In the genomic region with DNA sequence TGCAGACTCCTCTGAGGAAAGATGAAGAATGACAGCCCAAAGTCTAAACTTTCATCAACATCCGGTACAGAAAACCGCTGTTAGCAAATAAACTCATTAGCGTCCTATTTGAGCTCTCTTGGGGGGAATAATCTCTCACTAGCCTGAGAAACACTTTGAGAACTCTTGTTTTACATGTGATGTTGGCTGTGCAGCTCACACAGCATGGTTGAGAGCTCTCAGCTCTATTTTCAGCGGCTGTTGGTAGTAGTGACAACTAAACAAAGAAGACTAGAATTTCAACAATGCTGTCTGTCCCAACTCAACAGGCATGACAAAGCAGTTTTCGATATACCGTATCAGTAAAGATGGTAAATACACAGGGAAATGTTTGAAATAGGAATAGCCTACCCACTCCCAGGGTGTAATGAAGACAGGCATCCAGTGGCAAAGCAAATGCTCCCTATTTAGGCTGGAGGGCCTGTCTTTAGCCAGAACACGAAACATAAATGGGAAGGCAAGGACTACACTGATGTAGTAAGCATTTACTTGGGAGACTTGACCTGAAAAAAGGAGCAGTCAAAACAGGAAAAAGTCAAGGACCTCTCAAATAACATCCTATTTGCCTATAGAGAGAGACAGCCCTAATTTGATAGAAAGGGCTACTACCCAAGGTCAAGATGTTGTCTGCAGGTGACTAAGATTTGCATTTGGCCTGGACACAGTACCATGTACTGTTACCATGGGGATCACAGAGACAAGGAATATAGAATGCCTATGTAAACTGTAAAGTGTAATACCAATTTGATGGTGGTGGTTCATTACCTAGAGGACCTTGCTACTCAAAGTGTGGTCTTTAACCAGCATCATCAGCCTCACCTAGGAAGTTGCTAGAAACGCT, we compare ENCODE assay signal across 16 cellular contexts.
DNase-seq lines count a peak whose midpoint lies in the region; ATAC-seq and TF ChIP-seq lines count a peak whose summit lies in the region.
"Had no signal": no experiment of that assay in that cellular context is flagged by ENCODE, and none has a peak within 500 bp of the region (broad histone marks: within the 10 kb centered on the region; RNA-seq: fewer than 3 reads in every experiment).

No MANE protein-coding gene starts in this region.

- H3K27ac ChIP-seq in suprapubic skin = no peak overlapping the region

- TF ChIP-seq EP300 in suprapubic skin (IDR thresholded peaks at IDR 0.05) = no peak

- no peaks in the 10 kb centered on the region for H3K9me3 Mint-ChIP-seq in nephron
- no peaks in the 10 kb centered on the region for H3K9me3 Mint-ChIP-seq in activated T-helper 17 cell treated with anti-CD3 and anti-CD28 coated beads, Interleukin-2, amount 50 U/mL, for 72 hours
- H3K9me3 Mint-ChIP-seq: activated CD8-positive, alpha-beta T cell treated with anti-CD3 and anti-CD28 coated beads for 36 hours; activated naive CD4-positive, alpha-beta T cell treated with anti-CD3 and anti-CD28 coated beads, Interleukin-2, amount 10 ng/mL, durations not matched to agents 7 days and 5 days; immature natural killer cell had no signal

- peak; percentile 10 for DNase-seq in DMS153 (lab: John Stamatoyannopoulos, UW)
- peak; percentile 8 for DNase-seq in HuH-7 (ENCODE audit: low spot score)
- DNase-seq in epithelial cell of proximal tubule (ENCODE audit: low read depth) = peak; percentile 77
- no peak for DNase-seq in NK-92 (lab: John Stamatoyannopoulos, UW; ENCODE audit: unreplicated experiment)
- DNase-seq in suprapubic skin (ENCODE audit: low spot score in 2 of 2) = no peak
- DNase-seq: activated CD8-positive, alpha-beta T cell treated with anti-CD3 and anti-CD28 coated beads for 36 hours; activated naive CD4-positive, alpha-beta T cell treated with anti-CD3 and anti-CD28 coated beads, Interleukin-2, amount 10 ng/mL, durations not matched to agents 7 days and 5 days; immature natural killer cell; NCI-H187 treated with DMSO at 0.1 percent for 48 hours; stimulated activated CD4-positive, alpha-beta T cell treated with anti-CD3 and anti-CD28 coated beads, Interleukin-1b, Interleukin-23, amount 100 ng/mL, for 48 hours; T-helper 9 cell had no signal

- TF ChIP-seq POLR2A in suprapubic skin (IDR thresholded peaks at IDR 0.05) = no peak

- H3K9me3 ChIP-seq in suprapubic skin = no peaks in the 10 kb centered on the region

- no peaks in the 10 kb centered on the region for H3K27me3 ChIP-seq in suprapubic skin

- H3K27me3 Mint-ChIP-seq in nephron (ENCODE audit: low read depth) = no peaks in the 10 kb centered on the region
- no peaks in the 10 kb centered on the region for H3K27me3 Mint-ChIP-seq in activated T-helper 17 cell treated with anti-CD3 and anti-CD28 coated beads, Interleukin-2, amount 50 U/mL, for 72 hours
- H3K27me3 Mint-ChIP-seq: activated CD8-positive, alpha-beta T cell treated with anti-CD3 and anti-CD28 coated beads for 36 hours; activated naive CD4-positive, alpha-beta T cell treated with anti-CD3 and anti-CD28 coated beads, Interleukin-2, amount 10 ng/mL, durations not matched to agents 7 days and 5 days; B cell had no signal

- H3K36me3 Mint-ChIP-seq in nephron (ENCODE audit: low read depth) = no peaks in the 10 kb centered on the region
- no peaks in the 10 kb centered on the region for H3K36me3 Mint-ChIP-seq in activated T-helper 17 cell treated with anti-CD3 and anti-CD28 coated beads, Interleukin-2, amount 50 U/mL, for 72 hours (ENCODE audit: low read depth)
- H3K36me3 Mint-ChIP-seq: activated naive CD4-positive, alpha-beta T cell treated with anti-CD3 and anti-CD28 coated beads, Interleukin-2, amount 10 ng/mL, durations not matched to agents 7 days and 5 days; immature natural killer cell had no signal

- H3K4me1 Mint-ChIP-seq in nephron = peaks cover 14% of the 10 kb centered on the region
- H3K4me1 Mint-ChIP-seq in activated T-helper 17 cell treated with anti-CD3 and anti-CD28 coated beads, Interleukin-2, amount 50 U/mL, for 72 hours = no peaks in the 10 kb centered on the region
- H3K4me1 Mint-ChIP-seq: activated naive CD4-positive, alpha-beta T cell treated with anti-CD3 and anti-CD28 coated beads, Interleukin-2, amount 10 ng/mL, durations not matched to agents 7 days and 5 days; immature natural killer cell had no signal

- peak overlapping the region in 2 of 3 experiments; percentile 10 to 30 for H3K27ac Mint-ChIP-seq in nephron
- no peak overlapping the region for H3K27ac Mint-ChIP-seq in activated T-helper 17 cell treated with anti-CD3 and anti-CD28 coated beads, Interleukin-2, amount 50 U/mL, for 72 hours
- H3K27ac Mint-ChIP-seq: activated CD8-positive, alpha-beta T cell treated with anti-CD3 and anti-CD28 coated beads for 36 hours; activated naive CD4-positive, alpha-beta T cell treated with anti-CD3 and anti-CD28 coated beads, Interleukin-2, amount 10 ng/mL, durations not matched to agents 7 days and 5 days; B cell; immature natural killer cell had no signal

- no peaks in the 10 kb centered on the region for H3K36me3 ChIP-seq in suprapubic skin

- no peak overlapping the region for H3K4me3 Mint-ChIP-seq in nephron
- no peak overlapping the region for H3K4me3 Mint-ChIP-seq in activated T-helper 17 cell treated with anti-CD3 and anti-CD28 coated beads, Interleukin-2, amount 50 U/mL, for 72 hours
- H3K4me3 Mint-ChIP-seq: activated CD8-positive, alpha-beta T cell treated with anti-CD3 and anti-CD28 coated beads for 36 hours; activated naive CD4-positive, alpha-beta T cell treated with anti-CD3 and anti-CD28 coated beads, Interleukin-2, amount 10 ng/mL, durations not matched to agents 7 days and 5 days; B cell; immature natural killer cell had no signal

- ATAC-seq in activated T-helper 17 cell treated with anti-CD3 and anti-CD28 coated beads, Interleukin-2, amount 50 U/mL, for 72 hours (replicated peaks) = no peak
- no peak for ATAC-seq in HG02798 (IDR thresholded peaks at IDR 0.05; ENCODE audit: poor library complexity, unreplicated experiment)
- ATAC-seq: activated CD8-positive, alpha-beta T cell treated with anti-CD3 and anti-CD28 coated beads for 36 hours; Panc1 had no signal

- no peak overlapping the region for H3K4me3 ChIP-seq in epithelial cell of proximal tubule (ENCODE audit: low read depth, low read length)
- H3K4me3 ChIP-seq in suprapubic skin = no peak overlapping the region

- no peak for TF ChIP-seq CTCF in epithelial cell of proximal tubule (conservative IDR thresholded peaks at IDR 0.05; ENCODE audit: low read depth, low read length)
- no peak for TF ChIP-seq CTCF in nephron (IDR thresholded peaks at IDR 0.05; ENCODE audit: unreplicated experiment in 3 of 3)
- TF ChIP-seq CTCF in suprapubic skin (IDR thresholded peaks at IDR 0.05) = no peak

- WGBS in suprapubic skin = 85% methylated on average over 8 of the region's 8 CpGs

- H3K4me1 ChIP-seq in suprapubic skin = no peaks in the 10 kb centered on the region

Comparison
In these comparisons a context has a peak if more than half of its experiments do, and no peak if none do; other contexts are left out.
1. DNase-seq: peak in DMS153 (single experiment), HuH-7 (single experiment) and epithelial cell of proximal tubule (single experiment); none in NK-92 (single experiment) and suprapubic skin (0 of 2).